ENCODE assay signal across 28 cellular contexts in genomic region chr5:146553446-146553845, GRCh38. TPM values are rescaled to one million over a fixed set of nuclear protein-coding genes. Genes with fewer than 3 reads are reported as not detected.
DNase-seq lines count a peak whose midpoint lies in the region; TF ChIP-seq lines count a peak whose summit lies in the region.
"Had no signal": no experiment of that assay in that cellular context is flagged by ENCODE, and none has a peak within 500 bp of the region (broad histone marks: within the 10 kb centered on the region; RNA-seq: fewer than 3 reads in every experiment).

No MANE protein-coding gene starts in this region.

- peak; percentile 31 for DNase-seq in SK-MEL-5 (ENCODE audit: low read depth, low spot score)
- DNase-seq in trophoblast cell = peak; percentile 13 to 77
- no peak for DNase-seq in tibial nerve (ENCODE audit: low spot score in 2 of 2)
- no peak for DNase-seq in SKM-1 (lab: John Stamatoyannopoulos, UW; ENCODE audit: unreplicated experiment)
- no peak for DNase-seq in activated CD8-positive, alpha-beta memory T cell treated with anti-CD3 and anti-CD28 coated beads, Interleukin-2, amount 50 U/mL, for 48 hours
- DNase-seq: 8988T; ACHN; BE2C; C1 segment of cervical spinal cord; CD4-positive, alpha-beta memory T cell; CD4-positive, CD25-positive, alpha-beta regulatory T cell; CD8-positive, alpha-beta memory T cell; COR-L47; DMS 273 treated with DMSO at 0.1 percent for 48 hours; DMS153; DMS53; DMS79; DND-41; EL; GDM1 had no signal

- H2BK120ac ChIP-seq in trophoblast cell (ENCODE audit: insufficient read depth, low read length, poor library complexity) = no peak overlapping the region

- H2AK5ac ChIP-seq in trophoblast cell (ENCODE audit: low read length) = no peak overlapping the region

- no peak overlapping the region for H3K9ac ChIP-seq in OCI-LY3 (ENCODE audit: low read length)
- H3K9ac ChIP-seq in trophoblast cell (ENCODE audit: low read length) = no peak overlapping the region
- H3K9ac ChIP-seq: BLaER1 had no signal

- no peak overlapping the region for H2BK12ac ChIP-seq in trophoblast cell (ENCODE audit: low read length)

- H3K23ac ChIP-seq in trophoblast cell (ENCODE audit: low read length) = no peak overlapping the region

- H3K14ac ChIP-seq in trophoblast cell (ENCODE audit: low read length) = no peak overlapping the region

- TF ChIP-seq CTCF in OCI-LY3 (IDR thresholded peaks at IDR 0.05; ENCODE audit: low read depth, low read length) = no peak
- TF ChIP-seq CTCF in tibial nerve (IDR thresholded peaks at IDR 0.05) = no peak

- H3K27me3 ChIP-seq in OCI-LY3 (ENCODE audit: low read depth, low read length) = peaks cover 6% of the 10 kb centered on the region; the same call in 1 of the 2 replicates
- H3K27me3 ChIP-seq in trophoblast cell (ENCODE audit: insufficient read depth, low read length) = no peaks in the 10 kb centered on the region
- no peaks in the 10 kb centered on the region for H3K27me3 ChIP-seq in tibial nerve
- H3K27me3 ChIP-seq: BE2C, BLaER1 had no signal

- TF ChIP-seq POLR2A in tibial nerve (IDR thresholded peaks at IDR 0.05) = no peak

- H2BK5ac ChIP-seq in trophoblast cell (ENCODE audit: low read depth, low read length, poor library complexity) = no peak overlapping the region

- H3K9me3 ChIP-seq in OCI-LY3 (ENCODE audit: insufficient read depth, low read length) = no peaks in the 10 kb centered on the region
- peaks cover 3% of the 10 kb centered on the region for H3K9me3 ChIP-seq in trophoblast cell (ENCODE audit: insufficient read depth, low read depth, low read length)
- no peaks in the 10 kb centered on the region for H3K9me3 ChIP-seq in tibial nerve
- H3K9me3 ChIP-seq: BE2C, BLaER1 had no signal

- H4K8ac ChIP-seq in trophoblast cell (ENCODE audit: low read depth, low read length) = no peak overlapping the region

- in situ Hi-C loops in SK-MEL-5 (cut with HindIII; ENCODE audit: low pct_unique_long_range_greater_than_20kb, low sequenced_read_pairs) = no loop called here

- H3K79me2 ChIP-seq in OCI-LY3 (ENCODE audit: low read length) (no peaks in the 10 kb centered on the region), trophoblast cell (ENCODE audit: control insufficient read depth, insufficient read depth, low read length, poor library complexity) (no peaks in the 10 kb centered on the region)

- H3K4ac ChIP-seq in trophoblast cell (ENCODE audit: low read depth, low read length) = no peak overlapping the region

- H3K18ac ChIP-seq in trophoblast cell (ENCODE audit: low read length) = no peak overlapping the region

- H4K12ac ChIP-seq in trophoblast cell (ENCODE audit: low read depth, low read length) = no peak overlapping the region

- no peak overlapping the region for H4K91ac ChIP-seq in trophoblast cell (ENCODE audit: low read depth, low read length)

- WGBS in trophoblast cell (ENCODE audit: extremely low coverage, insufficient coverage, insufficient read length) = no CpG with 5 or more reads among the region's 3 CpGs
- 66 to 67% methylated on average over 3 of the region's 3 CpGs for WGBS in tibial nerve, 2 donors

- H3K4me1 ChIP-seq in OCI-LY3 (ENCODE audit: low read length) = peaks cover 20% of the 10 kb centered on the region
- H3K4me1 ChIP-seq in trophoblast cell (ENCODE audit: control insufficient read depth in 1 of 2, insufficient read depth in 2 of 2, low read length in 2 of 2) = no peaks in the 10 kb centered on the region
- H3K4me1 ChIP-seq in tibial nerve = no peaks in the 10 kb centered on the region
- H3K4me1 ChIP-seq: BE2C, BLaER1 had no signal

- H4K20me1 ChIP-seq in OCI-LY3 (ENCODE audit: insufficient read depth, low read length) = no peaks in the 10 kb centered on the region
- H4K20me1 ChIP-seq: BLaER1 had no signal

- no peaks in the 10 kb centered on the region for H3K36me3 ChIP-seq in OCI-LY3 (replicated peaks; ENCODE audit: low read depth, low read length)
- H3K36me3 ChIP-seq in trophoblast cell (ENCODE audit: control insufficient read depth in 1 of 2, insufficient read depth in 2 of 2, low read length in 2 of 2) = no peaks in the 10 kb centered on the region
- H3K36me3 ChIP-seq in tibial nerve = no peaks in the 10 kb centered on the region
- H3K36me3 ChIP-seq: BE2C, BLaER1 had no signal

- H3K4me3 ChIP-seq in OCI-LY3 (ENCODE audit: low read length) (no peak overlapping the region), trophoblast cell (ENCODE audit: low read depth, low read length) (no peak overlapping the region), tibial nerve (no peak overlapping the region)
- H3K4me3 ChIP-seq: BLaER1, GM12878 had no signal

- no peak overlapping the region for H3K27ac ChIP-seq in OCI-LY3 (ENCODE audit: low read length)
- H3K27ac ChIP-seq in trophoblast cell (ENCODE audit: low read depth, low read length) = no peak overlapping the region
- H3K27ac ChIP-seq in tibial nerve = no peak overlapping the region
- H3K27ac ChIP-seq: BLaER1 had no signal

- H3K79me1 ChIP-seq in trophoblast cell (ENCODE audit: low read length) = no peaks in the 10 kb centered on the region

- no peak for TF ChIP-seq EP300 in tibial nerve (IDR thresholded peaks at IDR 0.05)

- no peak overlapping the region for H2AFZ ChIP-seq in OCI-LY3 (ENCODE audit: low read depth, low read length)
- H2AFZ ChIP-seq in trophoblast cell (ENCODE audit: insufficient read depth, low read length, poor library complexity) = no peak overlapping the region

- H3K4me2 ChIP-seq in OCI-LY3 (ENCODE audit: low read length) (peak overlapping the region; percentile 10; the same call in 1 of the 2 replicates), trophoblast cell (ENCODE audit: low read length) (no peak overlapping the region)
- H3K4me2 ChIP-seq: BLaER1 had no signal

RNA-seq across cellular contexts. Expression of gene GPR151, which starts 37.5 kb away (rescaled TPM):
- total RNA-seq in SK-MEL-5 (2014; rRNA removed; shearing (Covaris generic)) = not detected in 2 replicates
- polyA plus RNA-seq in SK-MEL-5 (2015; cell fraction: cytosol; rRNA removed) = not detected in 2 replicates
- not detected in 2 replicates for polyA plus RNA-seq in SK-MEL-5 (2015; cell fraction: nucleus; rRNA removed)
- not detected in 2 replicates for polyA plus RNA-seq in trophoblast cell (2013)
- not detected for total RNA-seq in tibial nerve
- total RNA-seq: A673; CD4-positive, alpha-beta memory T cell; CD4-positive, CD25-positive, alpha-beta regulatory T cell; CD8-positive, alpha-beta memory T cell; Daoy; G401; GM12878 had no signal
- polyA plus RNA-seq: AG04450; CD14-positive monocyte; CD4-positive, alpha-beta memory T cell; CD8-positive, alpha-beta memory T cell had no signal

Comparison
In these comparisons a context has a peak if more than half of its experiments do, and no peak if none do; other contexts are left out.
1. DNase-seq: peak in SK-MEL-5 (single experiment) and trophoblast cell (2 of 2); none in tibial nerve (0 of 2), SKM-1 (single experiment) and activated CD8-positive, alpha-beta memory T cell treated with anti-CD3 and anti-CD28 coated beads, Interleukin-2, amount 50 U/mL, for 48 hours (single experiment).